8 cellular contexts compared by ENCODE assay signal in genomic region chr14:100065161-100065871, GRCh38. TPM values are rescaled to one million over a fixed set of nuclear protein-coding genes. Genes with fewer than 3 reads are reported as not detected.
A peak's percentile ranks its signal among the peaks of the same experiment; 100 is the strongest.
DNase-seq lines count a peak whose midpoint lies in the region; ATAC-seq and TF ChIP-seq lines count a peak whose summit lies in the region.

Gene EVL, plus strand, starts transcription at chr14:100065422. Its CDS starts 79 bp downstream, at chr14:100065501.

- H3K4me1 Mint-ChIP-seq in activated T-helper 17 cell treated with anti-CD3 and anti-CD28 coated beads, Interleukin-2, amount 50 U/mL, for 72 hours, result peaks cover 42% of the 10 kb centered on the region

- ATAC-seq in HG02610 (IDR thresholded peaks at IDR 0.05; ENCODE audit: unreplicated experiment), result peak; percentile 42
- ATAC-seq in activated T-helper 17 cell treated with anti-CD3 and anti-CD28 coated beads, Interleukin-2, amount 50 U/mL, for 72 hours (replicated peaks), result peak; percentile 38

- DNase-seq in GM13977 (ENCODE audit: low spot score) (peak; percentile 51), NOMO-1 treated with DMSO at 0.1 percent for 48 hours (lab: John Stamatoyannopoulos, UW; ENCODE audit: unreplicated experiment) (peak; percentile 78), right atrium auricular region (ENCODE audit: low spot score) (no peak), D341Med (ENCODE audit: low spot score) (no peak), NCI-H524 treated with DMSO at 0.1 percent for 48 hours (lab: John Stamatoyannopoulos, UW) (no peak)
- peak; percentile 83 to 87 for DNase-seq in stimulated activated CD4-positive, alpha-beta T cell treated with anti-CD3 and anti-CD28 coated beads, Interleukin-2, amount 100 ng/mL, for 24 hours

- H3K27me3 Mint-ChIP-seq in activated T-helper 17 cell treated with anti-CD3 and anti-CD28 coated beads, Interleukin-2, amount 50 U/mL, for 72 hours, result no peaks in the 10 kb centered on the region

- H3K27ac Mint-ChIP-seq in activated T-helper 17 cell treated with anti-CD3 and anti-CD28 coated beads, Interleukin-2, amount 50 U/mL, for 72 hours, result peak within 1 kb of the TSS; percentile 96

- no peaks in the 10 kb centered on the region for H3K9me3 Mint-ChIP-seq in activated T-helper 17 cell treated with anti-CD3 and anti-CD28 coated beads, Interleukin-2, amount 50 U/mL, for 72 hours

- H3K4me3 ChIP-seq in right atrium auricular region, result no peak within 1 kb of the TSS

- in situ Hi-C loops in GM13977 (cut with MboI; ENCODE audit: low pct_unique_long_range_greater_than_20kb, low sequenced_read_pairs, unreplicated experiment), result no loop called here

- H3K27ac ChIP-seq in right atrium auricular region, result peak within 1 kb of the TSS; percentile 1 to 12

- H3K27me3 ChIP-seq in right atrium auricular region, result no peaks in the 10 kb centered on the region

- H3K4me3 Mint-ChIP-seq in activated T-helper 17 cell treated with anti-CD3 and anti-CD28 coated beads, Interleukin-2, amount 50 U/mL, for 72 hours, result peak within 1 kb of the TSS; percentile 93

- TF ChIP-seq CTCF in GM13977 (IDR thresholded peaks at IDR 0.05; ENCODE audit: extremely low read depth, insufficient read depth, missing control alignments) (no peak), right atrium auricular region (IDR thresholded peaks at IDR 0.05) (no peak)

- no peaks in the 10 kb centered on the region for H3K9me3 ChIP-seq in right atrium auricular region

- H3K4me1 ChIP-seq in right atrium auricular region, result peaks cover 0 to 45% of the 10 kb centered on the region in 2 donors

- H3K36me3 Mint-ChIP-seq in activated T-helper 17 cell treated with anti-CD3 and anti-CD28 coated beads, Interleukin-2, amount 50 U/mL, for 72 hours (ENCODE audit: low read depth), result peaks cover 53% of the 10 kb centered on the region

- no peaks in the 10 kb centered on the region for H3K36me3 ChIP-seq in right atrium auricular region

RNA-seq across cellular contexts. Expression of gene EVL, which starts in this region (rescaled TPM):
- total RNA-seq in activated T-helper 17 cell treated with anti-CD3 and anti-CD28 coated beads, Interleukin-2, amount 50 U/mL, for 72 hours, result 100 to 1,000 TPM; 493 to 560 TPM
- 10 to 100 TPM; 41.5 to 42.0 TPM for total RNA-seq in right atrium auricular region

Comparison
In these comparisons a context has a peak if more than half of its experiments do, and no peak if none do; other contexts are left out.
1. RNA of gene EVL (total RNA-seq): 493 to 560 TPM in activated T-helper 17 cell treated with anti-CD3 and anti-CD28 coated beads, Interleukin-2, amount 50 U/mL, for 72 hours; 41.5 to 42.0 TPM in right atrium auricular region; every median in the first group is over 10 times any median in the second.
2. DNase-seq: peak in GM13977 (single experiment), NOMO-1 treated with DMSO at 0.1 percent for 48 hours (single experiment) and stimulated activated CD4-positive, alpha-beta T cell treated with anti-CD3 and anti-CD28 coated beads, Interleukin-2, amount 100 ng/mL, for 24 hours (2 of 2); none in right atrium auricular region (single experiment), D341Med (single experiment) and NCI-H524 treated with DMSO at 0.1 percent for 48 hours (single experiment).